18 cellular contexts compared by ENCODE assay signal in the genomic region with DNA sequence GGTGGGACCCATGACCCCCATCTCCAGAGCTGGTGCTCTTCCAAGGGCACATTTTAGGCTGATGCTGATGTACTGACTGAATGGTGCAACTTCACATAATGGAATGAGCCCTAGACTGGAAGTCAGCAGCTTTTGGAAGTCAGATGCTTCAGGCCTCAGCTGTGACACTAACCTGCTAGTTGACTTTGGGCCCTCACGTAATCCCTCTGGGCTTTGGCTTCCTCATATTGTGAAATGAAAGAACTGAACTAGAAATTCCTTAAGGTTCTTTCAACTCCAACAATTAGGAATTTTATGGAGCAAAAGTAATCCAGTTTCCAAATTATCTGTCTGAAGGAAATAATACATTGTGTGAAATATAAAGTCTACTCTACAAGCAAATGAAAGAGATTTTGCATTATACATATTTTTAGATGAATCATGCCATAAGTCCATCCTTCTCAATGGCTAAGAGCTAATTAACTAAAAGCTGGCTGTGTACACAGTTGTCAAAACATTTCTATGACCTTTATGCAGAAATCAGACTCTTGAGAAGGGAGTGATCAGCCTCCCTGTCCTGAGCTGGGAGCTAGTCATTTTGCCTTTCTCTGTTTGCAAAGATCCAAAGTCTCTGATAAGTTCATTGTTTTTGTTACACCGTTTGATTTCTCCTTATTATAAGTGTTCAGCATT.
DNase-seq lines count a peak whose midpoint lies in the region; ATAC-seq and TF ChIP-seq lines count a peak whose summit lies in the region.
"Had no signal": no experiment of that assay in that cellular context is flagged by ENCODE, and none has a peak within 500 bp of the region (broad histone marks: within the 10 kb centered on the region; RNA-seq: fewer than 3 reads in every experiment).

No MANE protein-coding gene starts in this region.

- no peak overlapping the region for H2BK120ac ChIP-seq in trophoblast cell (ENCODE audit: insufficient read depth, low read length, poor library complexity)

- TF ChIP-seq POLR2A in esophagus muscularis mucosa (IDR thresholded peaks at IDR 0.05; ENCODE audit: low read depth), result no peak

- no peak overlapping the region for H3K18ac ChIP-seq in trophoblast cell (ENCODE audit: low read length)

- no peak overlapping the region for H3K4ac ChIP-seq in trophoblast cell (ENCODE audit: low read depth, low read length)

- no peak overlapping the region for H2AK5ac ChIP-seq in trophoblast cell (ENCODE audit: low read length)

- no peak overlapping the region for H4K12ac ChIP-seq in trophoblast cell (ENCODE audit: low read depth, low read length)

- no peak overlapping the region for H3K4me3 ChIP-seq in esophagus muscularis mucosa
- H3K4me3 ChIP-seq in trophoblast cell (ENCODE audit: low read depth, low read length), result no peak overlapping the region

- no peak for ATAC-seq in HG02759 (IDR thresholded peaks at IDR 0.05; ENCODE audit: unreplicated experiment)
- ATAC-seq: activated naive CD4-positive, alpha-beta T cell treated with anti-CD3 and anti-CD28 coated beads, Interleukin-2, amount 50 U/mL, for 72 hours; naive thymus-derived CD8-positive, alpha-beta T cell; stimulated activated memory B cell treated with anti-CD40 and anti-IgM and Interleukin-4, amounts not matched to agents 10 μg/mL and 1 μg/mL and 100 μg/mL, for 72 hours had no signal

- no peak overlapping the region for H3K27ac Mint-ChIP-seq in activated CD4-positive, alpha-beta memory T cell treated with anti-CD3 and anti-CD28 coated beads, Interleukin-2, amount 10 ng/mL, durations not matched to agents 7 days and 5 days
- H3K27ac Mint-ChIP-seq: activated naive CD4-positive, alpha-beta T cell treated with anti-CD3 and anti-CD28 coated beads, Interleukin-2, amount 50 U/mL, for 72 hours; naive thymus-derived CD8-positive, alpha-beta T cell; stimulated activated memory B cell treated with anti-CD40 and anti-IgM and Interleukin-4, amounts not matched to agents 10 μg/mL and 1 μg/mL and 100 μg/mL, for 72 hours had no signal

- no peak overlapping the region for H3K23ac ChIP-seq in trophoblast cell (ENCODE audit: low read length)

- no peak overlapping the region for H2BK5ac ChIP-seq in trophoblast cell (ENCODE audit: low read depth, low read length, poor library complexity)

- H3K4me1 ChIP-seq in esophagus muscularis mucosa (peaks cover 5 to 43% (median 25%) of the 10 kb centered on the region in 4 donors), trophoblast cell (ENCODE audit: control insufficient read depth in 1 of 2, insufficient read depth in 2 of 2, low read length in 2 of 2) (no peaks in the 10 kb centered on the region)

- H3K4me3 Mint-ChIP-seq in activated CD4-positive, alpha-beta memory T cell treated with anti-CD3 and anti-CD28 coated beads, Interleukin-2, amount 10 ng/mL, durations not matched to agents 7 days and 5 days, result no peak overlapping the region
- H3K4me3 Mint-ChIP-seq: naive thymus-derived CD8-positive, alpha-beta T cell; stimulated activated memory B cell treated with anti-CD40 and anti-IgM and Interleukin-4, amounts not matched to agents 10 μg/mL and 1 μg/mL and 100 μg/mL, for 72 hours had no signal

- H3K9me3 Mint-ChIP-seq in activated CD4-positive, alpha-beta memory T cell treated with anti-CD3 and anti-CD28 coated beads, Interleukin-2, amount 10 ng/mL, durations not matched to agents 7 days and 5 days, result no peaks in the 10 kb centered on the region
- H3K9me3 Mint-ChIP-seq: stimulated activated memory B cell treated with anti-CD40 and anti-IgM and Interleukin-4, amounts not matched to agents 10 μg/mL and 1 μg/mL and 100 μg/mL, for 72 hours had no signal

- H3K27ac ChIP-seq in esophagus muscularis mucosa (replicated peaks in 1 of 4) (peak overlapping the region; percentile 54 to 67 (median 60)), trophoblast cell (ENCODE audit: low read depth, low read length) (no peak overlapping the region)

- TF ChIP-seq CTCF in esophagus muscularis mucosa (IDR thresholded peaks at IDR 0.05), result no peak

- no peak overlapping the region for H3K4me2 ChIP-seq in trophoblast cell (ENCODE audit: low read length)

- no peak for TF ChIP-seq EP300 in esophagus muscularis mucosa (IDR thresholded peaks at IDR 0.05)

- no peak overlapping the region for H3K9ac ChIP-seq in trophoblast cell (ENCODE audit: low read length)

- DNase-seq in AG08396 (ENCODE audit: low spot score), result peak; percentile 12
- peak; percentile 34 for DNase-seq in LHCN-M2 (ENCODE audit: low read depth)
- no peak for DNase-seq in esophagus muscularis mucosa (ENCODE audit: extremely low spot score)
- DNase-seq in trophoblast cell, result peak; percentile 15 to 42
- DNase-seq in NCI-H2107 treated with DMSO at 0.1 percent for 48 hours (lab: John Stamatoyannopoulos, UW; ENCODE audit: unreplicated experiment), result no peak
- no peak for DNase-seq in activated CD4-positive, alpha-beta memory T cell treated with anti-CD3 and anti-CD28 coated beads, Interleukin-2, amount 10 ng/mL, durations not matched to agents 7 days and 5 days
- DNase-seq in posterior vena cava (ENCODE audit: low spot score), result no peak
- DNase-seq: activated CD4-positive, CD25-positive, alpha-beta regulatory T cell treated with anti-CD3 and anti-CD28 coated beads, Interleukin-2, amount 50 U/mL, for 72 hours; DMS 273 treated with DMSO at 0.1 percent for 48 hours; hippocampal formation; Kasumi-1; naive thymus-derived CD8-positive, alpha-beta T cell; NCI-H187; NCI-H526; T-helper 2 cell had no signal

- no peaks in the 10 kb centered on the region for H3K79me1 ChIP-seq in trophoblast cell (ENCODE audit: low read length)

- no peaks in the 10 kb centered on the region for H3K4me1 Mint-ChIP-seq in activated CD4-positive, alpha-beta memory T cell treated with anti-CD3 and anti-CD28 coated beads, Interleukin-2, amount 10 ng/mL, durations not matched to agents 7 days and 5 days
- H3K4me1 Mint-ChIP-seq: naive thymus-derived CD8-positive, alpha-beta T cell; stimulated activated memory B cell treated with anti-CD40 and anti-IgM and Interleukin-4, amounts not matched to agents 10 μg/mL and 1 μg/mL and 100 μg/mL, for 72 hours had no signal

- H3K14ac ChIP-seq in trophoblast cell (ENCODE audit: low read length), result no peak overlapping the region

- CTCF ChIA-PET in activated CD4-positive, alpha-beta memory T cell treated with anti-CD3 and anti-CD28 coated beads, Interleukin-2, amount 10 ng/mL, durations not matched to agents 7 days and 5 days (lab: Charles Lee), result interaction anchor here (0.5 kb wide), 1 partner anchor 103 kb away, joined by 3 read pairs; no protein-coding TSS in a partner anchor

- WGBS in esophagus muscularis mucosa, result 53% methylated on average over 2 of the region's 2 CpGs
- no CpG with 5 or more reads among the region's 2 CpGs for WGBS in trophoblast cell (ENCODE audit: extremely low coverage, insufficient coverage, insufficient read length)

- H4K8ac ChIP-seq in trophoblast cell (ENCODE audit: low read depth, low read length), result no peak overlapping the region

- no peak overlapping the region for H2AFZ ChIP-seq in trophoblast cell (ENCODE audit: insufficient read depth, low read length, poor library complexity)

- no peaks in the 10 kb centered on the region for H3K27me3 Mint-ChIP-seq in activated CD4-positive, alpha-beta memory T cell treated with anti-CD3 and anti-CD28 coated beads, Interleukin-2, amount 10 ng/mL, durations not matched to agents 7 days and 5 days
- H3K27me3 Mint-ChIP-seq: stimulated activated memory B cell treated with anti-CD40 and anti-IgM and Interleukin-4, amounts not matched to agents 10 μg/mL and 1 μg/mL and 100 μg/mL, for 72 hours had no signal

- no peak overlapping the region for H4K91ac ChIP-seq in trophoblast cell (ENCODE audit: low read depth, low read length)

- H3K27me3 ChIP-seq in esophagus muscularis mucosa (no peaks in the 10 kb centered on the region), trophoblast cell (ENCODE audit: insufficient read depth, low read length) (no peaks in the 10 kb centered on the region)

- H3K36me3 ChIP-seq in esophagus muscularis mucosa (no peaks in the 10 kb centered on the region), trophoblast cell (ENCODE audit: control insufficient read depth in 1 of 2, insufficient read depth in 2 of 2, low read length in 2 of 2) (no peaks in the 10 kb centered on the region)

- H3K9me3 ChIP-seq in esophagus muscularis mucosa (no peaks in the 10 kb centered on the region), trophoblast cell (ENCODE audit: insufficient read depth, low read depth, low read length) (no peaks in the 10 kb centered on the region)

- POLR2A ChIA-PET in activated CD4-positive, alpha-beta memory T cell treated with anti-CD3 and anti-CD28 coated beads, Interleukin-2, amount 10 ng/mL, durations not matched to agents 7 days and 5 days (lab: Charles Lee), result no interaction called here

- H2BK12ac ChIP-seq in trophoblast cell (ENCODE audit: low read length), result no peak overlapping the region

- H3K79me2 ChIP-seq in trophoblast cell (ENCODE audit: control insufficient read depth, insufficient read depth, low read length, poor library complexity), result no peaks in the 10 kb centered on the region

- intact Hi-C loops in esophagus muscularis mucosa (cut with DNase I) (no loop called here), posterior vena cava (cut with DNase I) (no loop called here)

- no peaks in the 10 kb centered on the region for H3K36me3 Mint-ChIP-seq in activated CD4-positive, alpha-beta memory T cell treated with anti-CD3 and anti-CD28 coated beads, Interleukin-2, amount 10 ng/mL, durations not matched to agents 7 days and 5 days (ENCODE audit: low read depth)
- H3K36me3 Mint-ChIP-seq: activated naive CD4-positive, alpha-beta T cell treated with anti-CD3 and anti-CD28 coated beads, Interleukin-2, amount 50 U/mL, for 72 hours; naive thymus-derived CD8-positive, alpha-beta T cell; stimulated activated memory B cell treated with anti-CD40 and anti-IgM and Interleukin-4, amounts not matched to agents 10 μg/mL and 1 μg/mL and 100 μg/mL, for 72 hours had no signal

Comparison
In these comparisons a context has a peak if more than half of its experiments do, and no peak if none do; other contexts are left out.
1. DNase-seq: peak in AG08396 (single experiment), LHCN-M2 (single experiment) and trophoblast cell (2 of 2); none in esophagus muscularis mucosa (single experiment), NCI-H2107 treated with DMSO at 0.1 percent for 48 hours (single experiment), activated CD4-positive, alpha-beta memory T cell treated with anti-CD3 and anti-CD28 coated beads, Interleukin-2, amount 10 ng/mL, durations not matched to agents 7 days and 5 days (single experiment) and posterior vena cava (single experiment).